In genomic region chr12:93375906-93376305, GRCh38 we compare ENCODE assay signal across 14 cellular contexts. TPM values are rescaled to one million over a fixed set of nuclear protein-coding genes. Genes with fewer than 3 reads are reported as not detected.
DNase-seq lines count a peak whose midpoint lies in the region; ATAC-seq and TF ChIP-seq lines count a peak whose summit lies in the region.
"Had no signal": no experiment of that assay in that cellular context is flagged by ENCODE, and none has a peak within 500 bp of the region (broad histone marks: within the 10 kb centered on the region; RNA-seq: fewer than 3 reads in every experiment).

No MANE protein-coding gene starts in this region.

- no peak for TF ChIP-seq EP300 in gastroesophageal sphincter (IDR thresholded peaks at IDR 0.05)

- DNase-seq in CD14-positive monocyte (ENCODE audit: low spot score) = no peak
- no peak for DNase-seq in Peyer's patch
- no peak for DNase-seq in osteoblast (ENCODE audit: insufficient read length, low spot score, missing footprints)
- no peak for DNase-seq in CD8-positive, alpha-beta T cell
- no peak for DNase-seq in activated CD8-positive, alpha-beta T cell treated with anti-CD3 and anti-CD28 coated beads for 36 hours
- DNase-seq: activated gamma-delta T cell; GOT3; stimulated activated CD4-positive, alpha-beta T cell treated with anti-CD3 and anti-CD28 coated beads, Interleukin-2, amount 100 ng/mL, for 24 hours; T-helper 9 cell had no signal

- peak overlapping the region; percentile 99 for H3K4me2 ChIP-seq in osteoblast (ENCODE audit: insufficient read depth, low read length)

- H3K27me3 Mint-ChIP-seq in CD14-positive monocyte (ENCODE audit: low read depth in 3 of 3) = peaks cover 0 to 6% (median 2%) of the 10 kb centered on the region in 3 donors
- no peaks in the 10 kb centered on the region for H3K27me3 Mint-ChIP-seq in CD8-positive, alpha-beta T cell (ENCODE audit: low read depth)
- no peaks in the 10 kb centered on the region for H3K27me3 Mint-ChIP-seq in activated CD8-positive, alpha-beta T cell treated with anti-CD3 and anti-CD28 coated beads for 36 hours

- no peaks in the 10 kb centered on the region for H3K9me3 Mint-ChIP-seq in CD14-positive monocyte
- no peaks in the 10 kb centered on the region for H3K9me3 Mint-ChIP-seq in CD8-positive, alpha-beta T cell
- H3K9me3 Mint-ChIP-seq in activated CD8-positive, alpha-beta T cell treated with anti-CD3 and anti-CD28 coated beads for 36 hours = no peaks in the 10 kb centered on the region

- peaks cover 0 to 22% (median 3%) of the 10 kb centered on the region in 4 donors for H3K4me1 ChIP-seq in Peyer's patch
- peaks cover 0 to 41% (median 5%) of the 10 kb centered on the region in 3 donors for H3K4me1 ChIP-seq in gastroesophageal sphincter
- H3K4me1 ChIP-seq in osteoblast (ENCODE audit: insufficient read depth, low read length) = peaks cover 20% of the 10 kb centered on the region
- peaks cover 15% of the 10 kb centered on the region for H3K4me1 ChIP-seq in CD8-positive, alpha-beta T cell (ENCODE audit: insufficient read depth, low read length)

- CTCF ChIA-PET in CD8-positive, alpha-beta T cell (lab: Charles Lee) = interaction anchor here (0.6 to 2.0 kb wide), 3 partner anchors 21 to 446 kb away, joined by 3 to 10 read pairs (median 4); no protein-coding TSS in a partner anchor
- CTCF ChIA-PET in activated CD8-positive, alpha-beta T cell treated with anti-CD3 and anti-CD28 coated beads for 36 hours (lab: Charles Lee) = interaction anchor here (1.0 to 1.6 kb wide), 4 partner anchors 8 to 389 kb away, joined by 3 to 4 read pairs (median 4); no protein-coding TSS in a partner anchor

- H3K36me3 ChIP-seq in Peyer's patch (no peaks in the 10 kb centered on the region), gastroesophageal sphincter (no peaks in the 10 kb centered on the region), osteoblast (ENCODE audit: insufficient read depth, low read length) (no peaks in the 10 kb centered on the region)
- H3K36me3 ChIP-seq in CD8-positive, alpha-beta T cell (ENCODE audit: insufficient read depth, low read length) = no peaks in the 10 kb centered on the region
- H3K36me3 ChIP-seq: pancreas had no signal

- ATAC-seq in gastroesophageal sphincter (no peak), GM18498 (IDR thresholded peaks at IDR 0.05; ENCODE audit: unreplicated experiment) (no peak), GM21390 (IDR thresholded peaks at IDR 0.05; ENCODE audit: unreplicated experiment) (no peak)
- no peak for ATAC-seq in CD8-positive, alpha-beta T cell
- no peak for ATAC-seq in activated CD8-positive, alpha-beta T cell treated with anti-CD3 and anti-CD28 coated beads for 36 hours

- H3K9me3 ChIP-seq in Peyer's patch (no peaks in the 10 kb centered on the region), gastroesophageal sphincter (no peaks in the 10 kb centered on the region), osteoblast (ENCODE audit: low read depth, low read length) (no peaks in the 10 kb centered on the region)
- no peaks in the 10 kb centered on the region for H3K9me3 ChIP-seq in CD8-positive, alpha-beta T cell (ENCODE audit: low read length)
- H3K9me3 ChIP-seq: pancreas had no signal

- peak overlapping the region; percentile 99 for H2AFZ ChIP-seq in osteoblast (ENCODE audit: low read length)

- H3K36me3 Mint-ChIP-seq in CD14-positive monocyte = peaks cover 0 to 2% of the 10 kb centered on the region in 2 donors
- peaks cover 7% of the 10 kb centered on the region for H3K36me3 Mint-ChIP-seq in CD8-positive, alpha-beta T cell
- peaks cover 4% of the 10 kb centered on the region for H3K36me3 Mint-ChIP-seq in activated CD8-positive, alpha-beta T cell treated with anti-CD3 and anti-CD28 coated beads for 36 hours (ENCODE audit: low read depth)

- 97% methylated on average over 6 of the region's 6 CpGs for WGBS in gastroesophageal sphincter (ENCODE audit: low coverage in 1 of 2), 2 donors

- TF ChIP-seq CTCF in CD14-positive monocyte (IDR thresholded peaks at IDR 0.05) (no peak), Peyer's patch (IDR thresholded peaks at IDR 0.05) (no peak), gastroesophageal sphincter (IDR thresholded peaks at IDR 0.05) (no peak), osteoblast (IDR thresholded peaks at IDR 0.05; ENCODE audit: extremely low read depth, low read depth, low read length) (no peak)
- no peak for TF ChIP-seq CTCF in CD8-positive, alpha-beta T cell (IDR thresholded peaks at IDR 0.05)
- TF ChIP-seq CTCF in activated CD8-positive, alpha-beta T cell treated with anti-CD3 and anti-CD28 coated beads for 36 hours (IDR thresholded peaks at IDR 0.05) = no peak

- peaks cover 27% of the 10 kb centered on the region for H3K79me2 ChIP-seq in osteoblast (ENCODE audit: insufficient read depth, low read length)

- H3K27me3 ChIP-seq in Peyer's patch = no peaks in the 10 kb centered on the region
- H3K27me3 ChIP-seq in gastroesophageal sphincter = no peaks in the 10 kb centered on the region
- no peaks in the 10 kb centered on the region for H3K27me3 ChIP-seq in osteoblast (ENCODE audit: insufficient read depth, low read length)
- no peaks in the 10 kb centered on the region for H3K27me3 ChIP-seq in CD8-positive, alpha-beta T cell (ENCODE audit: insufficient read depth, low read length)
- H3K27me3 ChIP-seq: pancreas had no signal

- H4K20me1 ChIP-seq in osteoblast (ENCODE audit: insufficient read depth, low read length) = peaks cover 17% of the 10 kb centered on the region

- peaks cover 52% of the 10 kb centered on the region for H3K4me1 Mint-ChIP-seq in CD14-positive monocyte
- H3K4me1 Mint-ChIP-seq in CD8-positive, alpha-beta T cell (ENCODE audit: low read depth) = peaks cover 23% of the 10 kb centered on the region
- peaks cover 19% of the 10 kb centered on the region for H3K4me1 Mint-ChIP-seq in activated CD8-positive, alpha-beta T cell treated with anti-CD3 and anti-CD28 coated beads for 36 hours (ENCODE audit: low read depth)

- TF ChIP-seq POLR2A in Peyer's patch (IDR thresholded peaks at IDR 0.05) (no peak), gastroesophageal sphincter (IDR thresholded peaks at IDR 0.05) (no peak)

- POLR2A ChIA-PET in CD8-positive, alpha-beta T cell (lab: Charles Lee) = interaction anchor here (1.6 kb wide), 1 partner anchor 12 kb away, joined by 11 read pairs; no protein-coding TSS in a partner anchor
- POLR2A ChIA-PET in activated CD8-positive, alpha-beta T cell treated with anti-CD3 and anti-CD28 coated beads for 36 hours (lab: Charles Lee) = interaction anchor here (0.6 kb wide), 1 partner anchor 416 kb away, joined by 3 read pairs; no protein-coding TSS in a partner anchor

- no peak overlapping the region for H3K4me3 ChIP-seq in Peyer's patch
- H3K4me3 ChIP-seq in gastroesophageal sphincter = peak overlapping the region in 1 of 2 donors; percentile 68
- H3K4me3 ChIP-seq in osteoblast (ENCODE audit: insufficient read depth, low read length) = peak overlapping the region; percentile 81
- H3K4me3 ChIP-seq in CD8-positive, alpha-beta T cell (ENCODE audit: low read depth, low read length) = no peak overlapping the region

- H3K27ac Mint-ChIP-seq in CD14-positive monocyte = peak overlapping the region; percentile 86 to 95 (median 91)
- no peak overlapping the region for H3K27ac Mint-ChIP-seq in CD8-positive, alpha-beta T cell
- no peak overlapping the region for H3K27ac Mint-ChIP-seq in activated CD8-positive, alpha-beta T cell treated with anti-CD3 and anti-CD28 coated beads for 36 hours

- H3K4me3 Mint-ChIP-seq in CD14-positive monocyte = peak overlapping the region; percentile 12 to 96
- H3K4me3 Mint-ChIP-seq in CD8-positive, alpha-beta T cell = no peak overlapping the region
- H3K4me3 Mint-ChIP-seq in activated CD8-positive, alpha-beta T cell treated with anti-CD3 and anti-CD28 coated beads for 36 hours = no peak overlapping the region

- intact Hi-C loops in CD14-positive monocyte (cut with micrococcal nuclease) = loop anchor here in 1 of 2 donors (5.0 kb wide), 1 partner anchor 389 kb away; no protein-coding TSS in a partner anchor
- intact Hi-C loops in CD8-positive, alpha-beta T cell (cut with DNase I, micrococcal nuclease) = loop anchor here (2.0 to 10.0 kb wide), 11 partner anchors 129 to 1841 kb away; partner anchors contain the start of genes SOCS2 (in 2 of the 2), CEP83 (in 1 of the 2), CRADD (in 1 of the 2) and EEA1 (in 1 of the 2)
- intact Hi-C loops in activated CD8-positive, alpha-beta T cell treated with anti-CD3 and anti-CD28 coated beads for 36 hours (cut with micrococcal nuclease) = loop anchor here (5.0 kb wide), 1 partner anchor 66 kb away; the partner anchor contains the start of gene UBE2N

- H3K27ac ChIP-seq in Peyer's patch = peak overlapping the region in 3 of 4 donors; percentile 94 to 98 (median 94)
- peak overlapping the region in 3 of 4 donors; percentile 95 to 99 (median 98) for H3K27ac ChIP-seq in gastroesophageal sphincter
- H3K27ac ChIP-seq in osteoblast (ENCODE audit: low read depth, low read length) = no peak overlapping the region
- H3K27ac ChIP-seq in CD8-positive, alpha-beta T cell (ENCODE audit: low read depth, low read length) = no peak overlapping the region
- H3K27ac ChIP-seq: RWPE1 had no signal

RNA-seq across cellular contexts. Expression of gene NUDT4, which starts 1.8 kb away (rescaled TPM):
- polyA plus RNA-seq in CD14-positive monocyte = 10 to 100 TPM; 35.6 to 43.8 TPM
- total RNA-seq in Peyer's patch = 10 to 100 TPM; 41.5 to 68.5 (median 52.8) TPM
- 100 to 1,000 TPM in 1 of 4 donors, 10 to 100 TPM in 3; 91.2 to 146 (median 94.3) TPM for total RNA-seq in gastroesophageal sphincter
- total RNA-seq in osteoblast = 138 and 145 TPM in 2 replicates
- 100 to 1,000 TPM in 1 of 2 experiments, 10 to 100 TPM in 1; 98.7 to 102 TPM for total RNA-seq in CD8-positive, alpha-beta T cell
- 10 to 100 TPM; 54.9 to 61.9 TPM for total RNA-seq in activated CD8-positive, alpha-beta T cell treated with anti-CD3 and anti-CD28 coated beads for 36 hours

Comparison
In these comparisons a context has a peak if more than half of its experiments do, and no peak if none do; other contexts are left out.
1. H3K27ac Mint-ChIP-seq: peak in CD14-positive monocyte (7 of 7); none in CD8-positive, alpha-beta T cell (single experiment) and activated CD8-positive, alpha-beta T cell treated with anti-CD3 and anti-CD28 coated beads for 36 hours (single experiment).
2. H3K4me3 Mint-ChIP-seq: peak in CD14-positive monocyte (2 of 2); none in CD8-positive, alpha-beta T cell (single experiment) and activated CD8-positive, alpha-beta T cell treated with anti-CD3 and anti-CD28 coated beads for 36 hours (single experiment).
3. H3K27ac ChIP-seq: peak in Peyer's patch (3 of 4) and gastroesophageal sphincter (3 of 4); none in osteoblast (single experiment) and CD8-positive, alpha-beta T cell (single experiment).